In the genomic region with DNA sequence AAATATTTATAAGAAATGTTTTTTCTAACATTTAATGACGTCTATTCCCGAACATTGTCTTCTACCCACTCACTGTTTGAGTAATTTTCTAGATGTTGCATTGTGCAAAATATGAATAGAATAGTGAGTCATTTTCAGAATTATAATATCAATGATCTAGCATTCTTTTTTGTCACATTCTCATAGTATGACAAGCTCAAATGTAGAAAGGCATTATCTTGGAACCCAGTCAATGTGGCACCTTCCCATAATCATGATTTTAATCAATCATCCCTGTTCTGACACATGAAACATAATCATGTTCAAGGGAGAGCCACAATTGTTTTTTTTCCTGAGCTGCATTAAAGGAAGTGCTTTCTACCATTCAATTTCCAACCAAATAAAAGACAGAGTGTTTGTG, we compare ENCODE assay signal across 17 cellular contexts.
DNase-seq lines count a peak whose midpoint lies in the region; ATAC-seq and TF ChIP-seq lines count a peak whose summit lies in the region.
"Had no signal": no experiment of that assay in that cellular context is flagged by ENCODE, and none has a peak within 500 bp of the region (broad histone marks: within the 10 kb centered on the region; RNA-seq: fewer than 3 reads in every experiment).

No MANE protein-coding gene starts in this region.

- no peak overlapping the region for H3K9ac ChIP-seq in neural cell (ENCODE audit: low read length)
- H3K9ac ChIP-seq: BLaER1 treated with 17β-estradiol and CSF1 and Interleukin-3, amounts not matched to agents 10 nM and 100 nM had no signal

- no peak for TF ChIP-seq POLR2A in breast epithelium (IDR thresholded peaks at IDR 0.05)

- no peaks in the 10 kb centered on the region for H3K27me3 ChIP-seq in breast epithelium
- no peaks in the 10 kb centered on the region for H3K27me3 ChIP-seq in neural cell (ENCODE audit: insufficient read depth, low read depth, low read length)
- H3K27me3 ChIP-seq: BLaER1 treated with 17β-estradiol and CSF1 and Interleukin-3, amounts not matched to agents 10 nM and 100 nM had no signal

- H3K4me2 ChIP-seq in neural cell (ENCODE audit: low read length): no peak overlapping the region
- H3K4me2 ChIP-seq: BLaER1 treated with 17β-estradiol and CSF1 and Interleukin-3, amounts not matched to agents 10 nM and 100 nM had no signal

- H3K9me2 ChIP-seq in neural cell (ENCODE audit: insufficient read depth, low read length): no peaks in the 10 kb centered on the region

- H3K4me3 ChIP-seq in breast epithelium: no peak overlapping the region
- no peak overlapping the region for H3K4me3 ChIP-seq in epithelial cell of esophagus (ENCODE audit: low read length)
- no peak overlapping the region for H3K4me3 ChIP-seq in neural cell (ENCODE audit: low read length)
- H3K4me3 ChIP-seq: BLaER1 treated with 17β-estradiol and CSF1 and Interleukin-3, amounts not matched to agents 10 nM and 100 nM; GM12878 had no signal

- CTCF ChIA-PET in MCF 10A (lab: Yijun Ruan, JAX): interaction anchor here (0.6 kb wide), 1 partner anchor 31 kb away, joined by 3 read pairs; no protein-coding TSS in a partner anchor

- no peaks in the 10 kb centered on the region for H4K20me1 ChIP-seq in neural cell (ENCODE audit: insufficient read depth)
- H4K20me1 ChIP-seq: BLaER1 treated with 17β-estradiol and CSF1 and Interleukin-3, amounts not matched to agents 10 nM and 100 nM had no signal

- intact Hi-C loops in MCF 10A (cut with micrococcal nuclease) (no loop called here), breast epithelium (cut with DNase I; ENCODE audit: low total_unique reads) (no loop called here)

- BruUV-seq in MCF 10A (replicated peaks; lab: Mats Ljungman, UMichigan): no TSS peak

- peak; percentile 80 for TF ChIP-seq EP300 in neural cell (conservative IDR thresholded peaks at IDR 0.05; ENCODE audit: poor library complexity, severe bottlenecking)

- POLR2A ChIA-PET in MCF 10A (lab: Yijun Ruan, JAX): no interaction called here

- ATAC-seq in activated naive CD8-positive, alpha-beta T cell treated with anti-CD3 and anti-CD28 coated beads, Interleukin-2, amount 50 U/mL, for 24 hours: no peak
- ATAC-seq in stimulated activated naive CD8-positive, alpha-beta T cell treated with anti-CD3 and anti-CD28 coated beads, Interleukin-15, amount 100 ng/mL, for 72 hours: no peak
- ATAC-seq: CD8-positive, alpha-beta T cell; GM12878 had no signal

- H2AFZ ChIP-seq in neural cell (ENCODE audit: low read depth, low read length): no peak overlapping the region

- no peak for TF ChIP-seq CTCF in MCF 10A (IDR thresholded peaks at IDR 0.05; ENCODE audit: unreplicated experiment)
- TF ChIP-seq CTCF in breast epithelium (IDR thresholded peaks at IDR 0.05): no peak
- no peak for TF ChIP-seq CTCF in epithelial cell of esophagus (IDR thresholded peaks at IDR 0.05; ENCODE audit: insufficient read depth, low read depth, low read length, missing control alignments)
- TF ChIP-seq CTCF in neural cell (IDR thresholded peaks at IDR 0.05; ENCODE audit: poor library complexity, severe bottlenecking): no peak

- H3K27ac Mint-ChIP-seq in MCF 10A (ENCODE audit: low read depth, unreplicated experiment): peak overlapping the region; percentile 40
- H3K27ac Mint-ChIP-seq in activated naive CD8-positive, alpha-beta T cell treated with anti-CD3 and anti-CD28 coated beads, Interleukin-2, amount 50 U/mL, for 24 hours: no peak overlapping the region
- no peak overlapping the region for H3K27ac Mint-ChIP-seq in stimulated activated naive CD8-positive, alpha-beta T cell treated with anti-CD3 and anti-CD28 coated beads, Interleukin-15, amount 100 ng/mL, for 72 hours
- H3K27ac Mint-ChIP-seq: B cell; CD8-positive, alpha-beta T cell had no signal

- H3F3A ChIP-seq in neural cell (ENCODE audit: insufficient read depth, low read length, poor library complexity, severe bottlenecking): no peaks in the 10 kb centered on the region

- no peak overlapping the region for H3K4me3 Mint-ChIP-seq in MCF 10A (ENCODE audit: unreplicated experiment)
- no peak overlapping the region for H3K4me3 Mint-ChIP-seq in activated naive CD8-positive, alpha-beta T cell treated with anti-CD3 and anti-CD28 coated beads, Interleukin-2, amount 50 U/mL, for 24 hours
- no peak overlapping the region for H3K4me3 Mint-ChIP-seq in stimulated activated naive CD8-positive, alpha-beta T cell treated with anti-CD3 and anti-CD28 coated beads, Interleukin-15, amount 100 ng/mL, for 72 hours
- H3K4me3 Mint-ChIP-seq: B cell; CD8-positive, alpha-beta T cell had no signal

- DNase-seq in MCF 10A (ENCODE audit: unreplicated experiment): peak; percentile 23
- DNase-seq in breast epithelium (ENCODE audit: low spot score in 2 of 2): no peak
- peak; percentile 15 for DNase-seq in epithelial cell of esophagus (ENCODE audit: low read depth)
- DNase-seq in activated naive CD8-positive, alpha-beta T cell treated with anti-CD3 and anti-CD28 coated beads, Interleukin-2, amount 50 U/mL, for 24 hours: no peak
- no peak for DNase-seq in NCI-H524 treated with DMSO at 0.1 percent for 48 hours (lab: John Stamatoyannopoulos, UW)
- DNase-seq in stimulated activated naive CD8-positive, alpha-beta T cell treated with anti-CD3 and anti-CD28 coated beads, Interleukin-15, amount 100 ng/mL, for 72 hours: no peak
- DNase-seq: 8988T; CD8-positive, alpha-beta T cell; COR-L47; DMS79; GOT3; H7; IMR-90 had no signal

- no peaks in the 10 kb centered on the region for H3K4me1 ChIP-seq in breast epithelium
- H3K4me1 ChIP-seq: BLaER1 treated with 17β-estradiol and CSF1 and Interleukin-3, amounts not matched to agents 10 nM and 100 nM had no signal

- H3K79me2 ChIP-seq in neural cell (replicated peaks; ENCODE audit: insufficient read depth, low read length): no peaks in the 10 kb centered on the region

- H3K36me3 Mint-ChIP-seq in MCF 10A (ENCODE audit: insufficient read depth, unreplicated experiment): no peaks in the 10 kb centered on the region
- no peaks in the 10 kb centered on the region for H3K36me3 Mint-ChIP-seq in activated naive CD8-positive, alpha-beta T cell treated with anti-CD3 and anti-CD28 coated beads, Interleukin-2, amount 50 U/mL, for 24 hours (ENCODE audit: low read depth)
- H3K36me3 Mint-ChIP-seq: CD8-positive, alpha-beta T cell had no signal

- no peak overlapping the region for H3K27ac ChIP-seq in breast epithelium
- H3K27ac ChIP-seq in neural cell (ENCODE audit: low read length): peak overlapping the region; percentile 26
- H3K27ac ChIP-seq: BLaER1 treated with 17β-estradiol and CSF1 and Interleukin-3, amounts not matched to agents 10 nM and 100 nM had no signal

- peaks cover 44% of the 10 kb centered on the region for H3K9me3 Mint-ChIP-seq in MCF 10A (ENCODE audit: unreplicated experiment)
- peaks cover 12% of the 10 kb centered on the region for H3K9me3 Mint-ChIP-seq in activated naive CD8-positive, alpha-beta T cell treated with anti-CD3 and anti-CD28 coated beads, Interleukin-2, amount 50 U/mL, for 24 hours
- H3K9me3 Mint-ChIP-seq in stimulated activated naive CD8-positive, alpha-beta T cell treated with anti-CD3 and anti-CD28 coated beads, Interleukin-15, amount 100 ng/mL, for 72 hours: peaks cover 6 to 11% of the 10 kb centered on the region in 2 donors

- H3K9me3 ChIP-seq in breast epithelium (peaks cover 0 to 9% of the 10 kb centered on the region in 2 donors), neural cell (ENCODE audit: low read length) (peaks cover 3% of the 10 kb centered on the region)

- no peak for TF ChIP-seq RAD21 in neural cell (conservative IDR thresholded peaks at IDR 0.05)

- H3K36me3 ChIP-seq in breast epithelium: no peaks in the 10 kb centered on the region
- no peaks in the 10 kb centered on the region for H3K36me3 ChIP-seq in neural cell (ENCODE audit: insufficient read depth, low read length)
- H3K36me3 ChIP-seq: BLaER1 treated with 17β-estradiol and CSF1 and Interleukin-3, amounts not matched to agents 10 nM and 100 nM had no signal

- H3K4me1 Mint-ChIP-seq in MCF 10A (ENCODE audit: insufficient read depth, unreplicated experiment): peaks cover 20% of the 10 kb centered on the region
- H3K4me1 Mint-ChIP-seq in activated naive CD8-positive, alpha-beta T cell treated with anti-CD3 and anti-CD28 coated beads, Interleukin-2, amount 50 U/mL, for 24 hours: no peaks in the 10 kb centered on the region
- no peaks in the 10 kb centered on the region for H3K4me1 Mint-ChIP-seq in stimulated activated naive CD8-positive, alpha-beta T cell treated with anti-CD3 and anti-CD28 coated beads, Interleukin-15, amount 100 ng/mL, for 72 hours
- H3K4me1 Mint-ChIP-seq: B cell had no signal

- no peaks in the 10 kb centered on the region for H3K27me3 Mint-ChIP-seq in MCF 10A (ENCODE audit: insufficient read depth, unreplicated experiment)
- no peaks in the 10 kb centered on the region for H3K27me3 Mint-ChIP-seq in activated naive CD8-positive, alpha-beta T cell treated with anti-CD3 and anti-CD28 coated beads, Interleukin-2, amount 50 U/mL, for 24 hours
- no peaks in the 10 kb centered on the region for H3K27me3 Mint-ChIP-seq in stimulated activated naive CD8-positive, alpha-beta T cell treated with anti-CD3 and anti-CD28 coated beads, Interleukin-15, amount 100 ng/mL, for 72 hours
- H3K27me3 Mint-ChIP-seq: B cell had no signal

TF ChIP-seq in neural cell, 6 proteins besides CTCF, POLR2A, EP300 and RAD21:
- no peak for TF ChIP-seq EZH2 (IDR thresholded peaks at IDR 0.05; ENCODE audit: borderline replicate concordance, insufficient read depth, low read length, poor library complexity, severe bottlenecking)
- peak; percentile 50 for TF ChIP-seq POLR2AphosphoS5 (IDR thresholded peaks at IDR 0.05)

Comparison
In these comparisons a context has a peak if more than half of its experiments do, and no peak if none do; other contexts are left out.
1. DNase-seq: peak in MCF 10A (single experiment) and epithelial cell of esophagus (single experiment); none in breast epithelium (0 of 2), activated naive CD8-positive, alpha-beta T cell treated with anti-CD3 and anti-CD28 coated beads, Interleukin-2, amount 50 U/mL, for 24 hours (single experiment), NCI-H524 treated with DMSO at 0.1 percent for 48 hours (single experiment) and stimulated activated naive CD8-positive, alpha-beta T cell treated with anti-CD3 and anti-CD28 coated beads, Interleukin-15, amount 100 ng/mL, for 72 hours (0 of 2).